18 cellular contexts compared by ENCODE assay signal in the genomic region with DNA sequence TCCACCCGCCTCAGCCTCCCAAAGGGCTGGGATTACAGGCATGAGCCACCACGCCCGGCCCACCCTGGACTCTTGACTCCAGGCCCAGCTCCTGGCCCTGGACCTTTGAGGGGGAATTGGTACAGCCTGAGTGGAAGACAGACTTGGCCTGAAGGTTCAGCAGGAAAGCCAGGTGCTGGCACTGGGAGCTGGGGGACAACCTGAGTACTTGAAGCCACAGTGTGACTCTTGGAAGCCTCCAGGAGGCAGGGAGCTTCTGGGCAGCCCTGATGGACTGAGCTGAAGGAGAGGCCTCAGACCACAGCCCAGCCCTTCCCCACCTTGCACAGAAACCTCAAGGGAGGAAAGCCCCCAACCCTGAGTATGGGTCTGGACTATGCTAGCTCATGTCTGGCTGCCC. TPM values are rescaled to one million over a fixed set of nuclear protein-coding genes. Genes with fewer than 3 reads are reported as not detected.
"Had no signal": no experiment of that assay in that cellular context is flagged by ENCODE, and none has a peak within 500 bp of the region (broad histone marks: within the 10 kb centered on the region; RNA-seq: fewer than 3 reads in every experiment).

No MANE protein-coding gene starts in this region.

- H3K4me3 ChIP-seq: heart left ventricle had no signal

- H3K4me1 ChIP-seq: parathyroid adenoma had no signal

- H3K27ac ChIP-seq: heart left ventricle, parathyroid adenoma had no signal

- H3K36me3 ChIP-seq: heart left ventricle had no signal

- H3K27ac Mint-ChIP-seq: activated CD4-positive, alpha-beta T cell treated with anti-CD3 and anti-CD28 coated beads for 36 hours; activated CD8-positive, alpha-beta T cell treated with anti-CD3 and anti-CD28 coated beads, Interleukin-2, amount 10 ng/mL, durations not matched to agents 7 days and 5 days; stimulated activated naive B cell treated with anti-CD40 and anti-IgM and Interleukin-4, amounts not matched to agents 10 μg/mL and 1 μg/mL and 100 μg/mL, for 72 hours had no signal

- ATAC-seq: activated CD4-positive, alpha-beta T cell treated with anti-CD3 and anti-CD28 coated beads for 36 hours; activated CD8-positive, alpha-beta T cell treated with anti-CD3 and anti-CD28 coated beads, Interleukin-2, amount 10 ng/mL, durations not matched to agents 7 days and 5 days; stimulated activated naive B cell treated with anti-CD40 and anti-IgM and Interleukin-4, amounts not matched to agents 10 μg/mL and 1 μg/mL and 100 μg/mL, for 72 hours had no signal

- H3K4me1 Mint-ChIP-seq: activated CD4-positive, alpha-beta T cell treated with anti-CD3 and anti-CD28 coated beads for 36 hours; neural crest cell; stimulated activated naive B cell treated with anti-CD40 and anti-IgM and Interleukin-4, amounts not matched to agents 10 μg/mL and 1 μg/mL and 100 μg/mL, for 72 hours had no signal

- H3K4me3 Mint-ChIP-seq: activated CD4-positive, alpha-beta T cell treated with anti-CD3 and anti-CD28 coated beads for 36 hours; activated CD8-positive, alpha-beta T cell treated with anti-CD3 and anti-CD28 coated beads, Interleukin-2, amount 10 ng/mL, durations not matched to agents 7 days and 5 days; neural crest cell; stimulated activated naive B cell treated with anti-CD40 and anti-IgM and Interleukin-4, amounts not matched to agents 10 μg/mL and 1 μg/mL and 100 μg/mL, for 72 hours had no signal

- H3K27me3 ChIP-seq: heart left ventricle had no signal

- DNase-seq: activated CD4-positive, alpha-beta T cell treated with anti-CD3 and anti-CD28 coated beads for 36 hours; activated CD8-positive, alpha-beta memory T cell treated with anti-CD3 and anti-CD28 coated beads, Interleukin-2, amount 50 U/mL, for 48 hours; activated CD8-positive, alpha-beta T cell treated with anti-CD3 and anti-CD28 coated beads, Interleukin-2, amount 10 ng/mL, durations not matched to agents 7 days and 5 days; activated naive CD4-positive, alpha-beta T cell treated with Interleukin-2 at 50 U/mL for 16 hours; cortex of kidney; effector CD8-positive, alpha-beta T cell; foreskin melanocyte; midbrain; SIG-M5; stimulated activated CD4-positive, alpha-beta T cell treated with anti-CD3 and anti-CD28 coated beads, Interleukin-2, amount 100 ng/mL, for 48 hours; stimulated activated naive B cell treated with anti-CD40 and anti-IgM and Interleukin-4, amounts not matched to agents 10 μg/mL and 1 μg/mL and 100 μg/mL, for 72 hours; trophoblast cell had no signal

RNA-seq across cellular contexts. Expression of a gene that starts 54.2 kb away (rescaled TPM):
- total RNA-seq: activated CD4-positive, alpha-beta T cell treated with anti-CD3 and anti-CD28 coated beads for 36 hours; activated CD8-positive, alpha-beta T cell treated with anti-CD3 and anti-CD28 coated beads, Interleukin-2, amount 10 ng/mL, durations not matched to agents 7 days and 5 days; renal cortical epithelial cell; T-helper 1 cell treated with Interleukin-12 subunit alpha and Interleukin-12 subunit beta and Interleukin-4 antibody, amounts not matched to agents 30 ng/mL and 1 ng/mL, for 36 hours had no signal
- polyA plus RNA-seq: fibroblast of lung had no signal
